Comparison of ENCODE assay signal across 8 cellular contexts in the genomic region with DNA sequence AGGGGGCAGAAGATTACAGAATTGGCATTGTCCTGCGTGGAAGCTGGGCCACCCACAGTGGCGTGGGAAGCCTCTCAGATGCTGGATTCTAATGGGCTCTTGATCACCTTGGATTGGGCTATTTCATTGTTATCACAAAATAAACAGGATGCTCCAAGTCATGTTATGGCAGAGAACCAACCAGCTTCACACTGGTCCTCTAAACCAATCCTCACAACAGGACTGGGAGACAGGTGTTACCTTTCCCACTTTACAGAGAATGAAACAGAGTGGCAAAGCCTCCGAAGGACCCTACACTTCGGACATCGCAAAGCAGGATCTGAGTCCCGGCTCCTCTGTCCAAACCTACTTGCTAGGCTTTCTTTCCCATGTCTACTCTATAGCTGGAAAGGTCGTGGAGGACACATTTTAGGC. TPM values are rescaled to one million over a fixed set of nuclear protein-coding genes. Genes with fewer than 3 reads are reported as not detected.
A peak's percentile ranks its signal among the peaks of the same experiment; 100 is the strongest.
DNase-seq lines count a peak whose midpoint lies in the region; ATAC-seq and TF ChIP-seq lines count a peak whose summit lies in the region.

No MANE protein-coding gene starts in this region.

- H3K4me2 ChIP-seq in Loucy (ENCODE audit: low read depth, low read length, poor library complexity, severe bottlenecking) = peak overlapping the region; percentile 95

- POLR2A ChIA-PET in Caco-2 (lab: Charles Lee) = interaction anchor here (0.8 to 1.8 kb wide), 3 partner anchors 19 to 77 kb away, joined by 3 to 18 read pairs (median 7); a partner anchor contains a TSS

- DNase-seq in Caco-2 (peak in 1 of 2 experiments; percentile 21), 8988T (no peak), DMS 273 (lab: John Stamatoyannopoulos, UW; ENCODE audit: unreplicated experiment) (no peak), NCI-H1417 treated with DMSO at 0.1 percent for 48 hours (lab: John Stamatoyannopoulos, UW) (no peak)
- no peak for DNase-seq in effector memory CD4-positive, alpha-beta T cell
- DNase-seq in natural killer cell treated with Interleukin-12 subunit alpha and Interleukin-12 subunit beta and Interleukin-15 and Interleukin-18, amount 100 ng/mL, for 72 hours (ENCODE audit: low spot score) = no peak
- DNase-seq in activated naive CD4-positive, alpha-beta T cell (lab: John Stamatoyannopoulos, UW) = no peak

- 0 out of 2 replicates have a peak overlapping the region, but pooled peaks have one; percentile 1 for H2AFZ ChIP-seq in Loucy (ENCODE audit: low read length)

- H4K20me1 ChIP-seq in Loucy (ENCODE audit: insufficient read depth, low read length, poor library complexity, severe bottlenecking) = no peaks in the 10 kb centered on the region

- peak overlapping the region; percentile 80 for H3K27ac Mint-ChIP-seq in Caco-2 (ENCODE audit: unreplicated experiment)
- H3K27ac Mint-ChIP-seq in natural killer cell treated with Interleukin-12 subunit alpha and Interleukin-12 subunit beta and Interleukin-15 and Interleukin-18, amount 100 ng/mL, for 72 hours = peak overlapping the region; percentile 89 to 90

- H3F3A ChIP-seq in Loucy (ENCODE audit: low read depth) = peaks cover 10% of the 10 kb centered on the region

- CTCF ChIA-PET in Caco-2 (lab: Charles Lee) = interaction anchor here (0.6 to 2.4 kb wide), 11 partner anchors 17 to 273 kb away, joined by 3 to 18 read pairs (median 4); a partner anchor contains a TSS

- H3K4me3 ChIP-seq in Caco-2 (ENCODE audit: low read depth, low read length) (peak overlapping the region; percentile 75), Loucy (ENCODE audit: low read length, poor library complexity, severe bottlenecking) (peak overlapping the region; percentile 94)
- H3K4me3 ChIP-seq in effector memory CD4-positive, alpha-beta T cell (ENCODE audit: insufficient read depth, low read depth, low read length, poor library complexity, severe bottlenecking) = peak overlapping the region; percentile 86

- H3K4me1 ChIP-seq in Caco-2 = peaks cover 29% of the 10 kb centered on the region
- peaks cover 69% of the 10 kb centered on the region for H3K4me1 ChIP-seq in Loucy (ENCODE audit: insufficient read depth, low read length, poor library complexity, severe bottlenecking)
- H3K4me1 ChIP-seq in effector memory CD4-positive, alpha-beta T cell (ENCODE audit: control insufficient read depth, insufficient read depth, low read length, poor library complexity, severe bottlenecking) = peaks cover 20% of the 10 kb centered on the region

- intact Hi-C loops in Caco-2 (cut with micrococcal nuclease; ENCODE audit: unreplicated experiment) = loop anchor here (1.0 to 5.0 kb wide), 3 partner anchors 20 to 306 kb away; no protein-coding TSS in a partner anchor

- peaks cover 28% of the 10 kb centered on the region for H3K4me1 Mint-ChIP-seq in Caco-2 (ENCODE audit: low read depth, unreplicated experiment)
- peaks cover 46 to 54% of the 10 kb centered on the region in 2 donors for H3K4me1 Mint-ChIP-seq in natural killer cell treated with Interleukin-12 subunit alpha and Interleukin-12 subunit beta and Interleukin-15 and Interleukin-18, amount 100 ng/mL, for 72 hours (ENCODE audit: low read depth in 2 of 2)

- peak overlapping the region; percentile 97 for H3K9ac ChIP-seq in Loucy (ENCODE audit: low read depth, low read length, poor library complexity, severe bottlenecking)

- H3K79me2 ChIP-seq in Loucy (ENCODE audit: insufficient read depth, low read length) = peaks cover 93% of the 10 kb centered on the region

- TSS peak; percentile 83 for BruUV-seq in Caco-2 (replicated peaks; lab: Mats Ljungman, UMichigan)

- H3K36me3 ChIP-seq in Caco-2 (ENCODE audit: control insufficient read depth, insufficient read depth, low read length) (no peaks in the 10 kb centered on the region), Loucy (ENCODE audit: insufficient read depth, low read length) (peaks cover 7% of the 10 kb centered on the region; the same call in 1 of the 2 replicates)
- H3K36me3 ChIP-seq in effector memory CD4-positive, alpha-beta T cell (ENCODE audit: control insufficient read depth, insufficient read depth, low read length) = no peaks in the 10 kb centered on the region

- H3K9me3 ChIP-seq in Caco-2 (no peaks in the 10 kb centered on the region), Loucy (ENCODE audit: insufficient read depth, low read depth, low read length) (no peaks in the 10 kb centered on the region)
- H3K9me3 ChIP-seq in effector memory CD4-positive, alpha-beta T cell (ENCODE audit: control insufficient read depth, low read length) = no peaks in the 10 kb centered on the region

- H3K27me3 ChIP-seq in Caco-2 (replicated peaks; ENCODE audit: control insufficient read depth, insufficient read depth, low read length) = no peaks in the 10 kb centered on the region
- H3K27me3 ChIP-seq in Loucy (ENCODE audit: insufficient read depth, low read length, poor library complexity, severe bottlenecking) = peaks cover 7% of the 10 kb centered on the region
- no peaks in the 10 kb centered on the region for H3K27me3 ChIP-seq in effector memory CD4-positive, alpha-beta T cell (replicated peaks; ENCODE audit: control insufficient read depth, insufficient read depth, low read length, poor library complexity, severe bottlenecking)

- peak overlapping the region; percentile 91 for H3K4me3 Mint-ChIP-seq in Caco-2 (ENCODE audit: unreplicated experiment)
- peak overlapping the region; percentile 98 for H3K4me3 Mint-ChIP-seq in natural killer cell treated with Interleukin-12 subunit alpha and Interleukin-12 subunit beta and Interleukin-15 and Interleukin-18, amount 100 ng/mL, for 72 hours

- no peaks in the 10 kb centered on the region for H3K27me3 Mint-ChIP-seq in Caco-2 (ENCODE audit: insufficient read depth, unreplicated experiment)
- peaks cover 3 to 7% of the 10 kb centered on the region in 2 donors for H3K27me3 Mint-ChIP-seq in natural killer cell treated with Interleukin-12 subunit alpha and Interleukin-12 subunit beta and Interleukin-15 and Interleukin-18, amount 100 ng/mL, for 72 hours

- H3K27ac ChIP-seq in effector memory CD4-positive, alpha-beta T cell (ENCODE audit: insufficient read depth, low read length, poor library complexity, severe bottlenecking) = peak overlapping the region; percentile 75

- no peaks in the 10 kb centered on the region for H3K9me3 Mint-ChIP-seq in Caco-2 (ENCODE audit: unreplicated experiment)
- no peaks in the 10 kb centered on the region for H3K9me3 Mint-ChIP-seq in natural killer cell treated with Interleukin-12 subunit alpha and Interleukin-12 subunit beta and Interleukin-15 and Interleukin-18, amount 100 ng/mL, for 72 hours

- ATAC-seq in natural killer cell treated with Interleukin-12 subunit alpha and Interleukin-12 subunit beta and Interleukin-15 and Interleukin-18, amount 100 ng/mL, for 72 hours = no peak

- peaks cover 6% of the 10 kb centered on the region for H3K36me3 Mint-ChIP-seq in Caco-2 (ENCODE audit: insufficient read depth, unreplicated experiment)
- no peaks in the 10 kb centered on the region for H3K36me3 Mint-ChIP-seq in natural killer cell treated with Interleukin-12 subunit alpha and Interleukin-12 subunit beta and Interleukin-15 and Interleukin-18, amount 100 ng/mL, for 72 hours

- H3K9me2 ChIP-seq in Loucy (replicated peaks; ENCODE audit: low read depth, low read length) = no peaks in the 10 kb centered on the region

- TF ChIP-seq CTCF in Caco-2 (IDR thresholded peaks at IDR 0.05; ENCODE audit: insufficient read depth in 1 of 2, low read depth in 1 of 2, low read length in 1 of 2, severe bottlenecking in 1 of 2, unreplicated experiment in 1 of 2) (no peak), Loucy (conservative IDR thresholded peaks at IDR 0.05; ENCODE audit: low read length) (no peak)

RNA-seq across cellular contexts. Expression of a gene that starts 0.4 kb away (rescaled TPM):
- 19.2 and 19.4 TPM in 2 replicates for total RNA-seq in Caco-2 (2022)
- total RNA-seq in natural killer cell treated with Interleukin-12 subunit alpha and Interleukin-12 subunit beta and Interleukin-15 and Interleukin-18, amount 100 ng/mL, for 72 hours = 10 to 100 TPM; 24.5 to 30.4 TPM

RNA-seq across cellular contexts. Expression of a gene that starts 19.3 kb away (rescaled TPM):
- total RNA-seq in Caco-2 (2022) = 55.8 and 62.2 TPM in 2 replicates
- total RNA-seq in natural killer cell treated with Interleukin-12 subunit alpha and Interleukin-12 subunit beta and Interleukin-15 and Interleukin-18, amount 100 ng/mL, for 72 hours = 10 to 100 TPM; 54.1 to 68.8 TPM
